ENCODE assay signal across 2 cellular contexts in the genomic region with DNA sequence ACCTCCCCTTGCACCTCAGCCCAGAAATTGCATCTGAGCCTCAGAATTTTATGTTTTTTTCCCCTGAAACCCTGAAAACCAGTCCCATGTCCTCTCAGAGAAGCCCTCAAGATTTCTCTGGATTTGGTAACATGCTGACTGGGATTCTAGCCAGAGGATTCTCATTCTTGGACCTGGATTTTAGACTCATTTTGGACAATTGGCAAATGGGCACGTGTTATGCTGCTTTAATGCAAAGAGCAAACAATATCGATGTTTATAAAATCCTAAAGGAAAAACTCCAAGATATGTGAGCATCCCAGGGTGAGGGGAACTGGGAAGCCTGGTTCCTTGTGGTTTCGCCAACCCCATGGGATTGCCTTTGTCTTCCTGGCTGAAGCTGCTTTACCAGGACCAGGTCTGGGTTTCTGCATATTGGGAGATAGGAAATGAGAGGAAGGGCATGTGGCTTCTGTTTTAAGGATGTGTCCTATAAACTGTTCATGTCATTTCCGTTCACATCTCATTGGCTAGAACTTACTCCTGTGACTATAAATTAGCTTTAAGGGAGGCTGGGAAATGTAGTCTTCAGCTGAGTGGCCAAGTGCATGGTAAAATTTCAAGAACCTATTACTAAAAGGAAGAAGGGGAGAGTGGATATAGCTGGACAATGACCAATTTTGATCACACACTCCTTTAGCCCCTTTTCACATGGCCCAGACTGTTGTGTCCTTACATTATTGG.
A peak's percentile ranks its signal among the peaks of the same experiment; 100 is the strongest.
TF ChIP-seq lines count a peak whose summit lies in the region.

No MANE protein-coding gene starts in this region.

TF ChIP-seq in HEK293, 187 proteins besides CTCF, POLR2A, EP300 and RAD21:
- TF ChIP-seq, protein P1, sequence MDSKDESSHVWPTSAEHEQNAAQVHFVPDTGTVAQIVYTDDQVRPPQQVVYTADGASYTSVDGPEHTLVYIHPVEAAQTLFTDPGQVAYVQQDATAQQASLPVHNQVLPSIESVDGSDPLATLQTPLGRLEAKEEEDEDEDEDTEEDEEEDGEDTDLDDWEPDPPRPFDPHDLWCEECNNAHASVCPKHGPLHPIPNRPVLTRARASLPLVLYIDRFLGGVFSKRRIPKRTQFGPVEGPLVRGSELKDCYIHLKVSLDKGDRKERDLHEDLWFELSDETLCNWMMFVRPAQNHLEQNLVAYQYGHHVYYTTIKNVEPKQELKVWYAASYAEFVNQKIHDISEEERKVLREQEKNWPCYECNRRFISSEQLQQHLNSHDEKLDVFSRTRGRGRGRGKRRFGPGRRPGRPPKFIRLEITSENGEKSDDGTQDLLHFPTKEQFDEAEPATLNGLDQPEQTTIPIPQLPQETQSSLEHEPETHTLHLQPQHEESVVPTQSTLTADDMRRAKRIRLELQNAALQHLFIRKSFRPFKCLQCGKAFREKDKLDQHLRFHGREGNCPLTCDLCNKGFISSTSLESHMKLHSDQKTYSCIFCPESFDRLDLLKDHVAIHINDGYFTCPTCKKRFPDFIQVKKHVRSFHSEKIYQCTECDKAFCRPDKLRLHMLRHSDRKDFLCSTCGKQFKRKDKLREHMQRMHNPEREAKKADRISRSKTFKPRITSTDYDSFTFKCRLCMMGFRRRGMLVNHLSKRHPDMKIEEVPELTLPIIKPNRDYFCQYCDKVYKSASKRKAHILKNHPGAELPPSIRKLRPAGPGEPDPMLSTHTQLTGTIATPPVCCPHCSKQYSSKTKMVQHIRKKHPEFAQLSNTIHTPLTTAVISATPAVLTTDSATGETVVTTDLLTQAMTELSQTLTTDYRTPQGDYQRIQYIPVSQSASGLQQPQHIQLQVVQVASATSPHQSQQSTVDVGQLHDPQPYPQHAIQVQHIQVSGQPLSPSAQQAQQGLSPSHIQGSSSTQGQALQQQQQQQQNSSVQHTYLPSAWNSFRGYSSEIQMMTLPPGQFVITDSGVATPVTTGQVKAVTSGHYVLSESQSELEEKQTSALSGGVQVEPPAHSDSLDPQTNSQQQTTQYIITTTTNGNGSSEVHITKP (tag by site-specific recombination; IDR thresholded peaks at IDR 0.05) = 0 out of 2 replicates have a peak, but pooled peaks have one; percentile 11
- no peak for TF ChIP-seq ZNF133 (tag by site-specific recombination; IDR thresholded peaks at IDR 0.05)

TF ChIP-seq in K562, 482 proteins besides CTCF, POLR2A, EP300 and RAD21 (continues in another document):
- TF ChIP-seq ARID1B (IDR thresholded peaks at IDR 0.05) (no peak), YBX1 (IDR thresholded peaks at IDR 0.05) (no peak), GABPB2 (CRISPR knock-in tag; conservative IDR thresholded peaks at IDR 0.05) (no peak), CSDE1 (IDR thresholded peaks at IDR 0.05) (no peak), XRCC3 (IDR thresholded peaks at IDR 0.05) (no peak), CREM (IDR thresholded peaks at IDR 0.05; ENCODE audit: low read depth) (0 out of 2 replicates have a peak, but pooled peaks have one; percentile 34), E2F3 (CRISPR knock-in tag; IDR thresholded peaks at IDR 0.05) (no peak), RAD51 (IDR thresholded peaks at IDR 0.05; ENCODE audit: borderline replicate concordance, low read depth) (no peak), HDAC3 (IDR thresholded peaks at IDR 0.05; ENCODE audit: borderline replicate concordance, partially characterized antibody) (no peak), LEF1 (IDR thresholded peaks at IDR 0.05) (no peak), NFATC3 (IDR thresholded peaks at IDR 0.05) (no peak), L3MBTL2 (IDR thresholded peaks at IDR 0.05) (peak; percentile 59; the same call in 1 of the 2 replicates), ZFP1 (CRISPR knock-in tag; IDR thresholded peaks at IDR 0.05) (no peak), HCFC1 (IDR thresholded peaks at IDR 0.05; ENCODE audit: low read depth, low read length) (peak; percentile 71), STAT5B (CRISPR knock-in tag; IDR thresholded peaks at IDR 0.05) (no peak), ZNF143 (CRISPR knock-in tag; IDR thresholded peaks at IDR 0.05) (peak; percentile 58; the same call in 1 of the 2 replicates), FOSL1 (tag; conservative IDR thresholded peaks at IDR 0.05) (no peak), ZNF507 (tag; conservative IDR thresholded peaks at IDR 0.05) (no peak), ZNF695 (CRISPR knock-in tag; IDR thresholded peaks at IDR 0.05) (no peak), NR2C2 (CRISPR knock-in tag; IDR thresholded peaks at IDR 0.05) (no peak), NR2C2 (tag; IDR thresholded peaks at IDR 0.05) (peak; percentile 45; the same call in 1 of the 2 replicates), MED1 (CRISPR knock-in tag; IDR thresholded peaks at IDR 0.05; ENCODE audit: borderline replicate concordance) (no peak), HLTF (IDR thresholded peaks at IDR 0.05) (no peak), NR2C1 (IDR thresholded peaks at IDR 0.05) (no peak), NR2C1 (tag; IDR thresholded peaks at IDR 0.05) (peak; percentile 31; the same call in 1 of the 2 replicates), RFX5 (IDR thresholded peaks at IDR 0.05; ENCODE audit: low read depth, low read length) (no peak), ZNF764 (CRISPR knock-in tag; IDR thresholded peaks at IDR 0.05; ENCODE audit: low read depth) (no peak), GABPA (tag; conservative IDR thresholded peaks at IDR 0.05; ENCODE audit: low read depth) (peak; percentile 67), CCNT2 (IDR thresholded peaks at IDR 0.05; ENCODE audit: borderline replicate concordance, extremely low read depth, insufficient read length, low read depth, low read length) (no peak)
- TF ChIP-seq, protein P2, sequence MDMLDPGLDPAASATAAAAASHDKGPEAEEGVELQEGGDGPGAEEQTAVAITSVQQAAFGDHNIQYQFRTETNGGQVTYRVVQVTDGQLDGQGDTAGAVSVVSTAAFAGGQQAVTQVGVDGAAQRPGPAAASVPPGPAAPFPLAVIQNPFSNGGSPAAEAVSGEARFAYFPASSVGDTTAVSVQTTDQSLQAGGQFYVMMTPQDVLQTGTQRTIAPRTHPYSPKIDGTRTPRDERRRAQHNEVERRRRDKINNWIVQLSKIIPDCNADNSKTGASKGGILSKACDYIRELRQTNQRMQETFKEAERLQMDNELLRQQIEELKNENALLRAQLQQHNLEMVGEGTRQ (CRISPR knock-in tag; IDR thresholded peaks at IDR 0.05) = 0 out of 2 replicates have a peak, but pooled peaks have one; percentile 8
- TF ChIP-seq, protein P3, sequence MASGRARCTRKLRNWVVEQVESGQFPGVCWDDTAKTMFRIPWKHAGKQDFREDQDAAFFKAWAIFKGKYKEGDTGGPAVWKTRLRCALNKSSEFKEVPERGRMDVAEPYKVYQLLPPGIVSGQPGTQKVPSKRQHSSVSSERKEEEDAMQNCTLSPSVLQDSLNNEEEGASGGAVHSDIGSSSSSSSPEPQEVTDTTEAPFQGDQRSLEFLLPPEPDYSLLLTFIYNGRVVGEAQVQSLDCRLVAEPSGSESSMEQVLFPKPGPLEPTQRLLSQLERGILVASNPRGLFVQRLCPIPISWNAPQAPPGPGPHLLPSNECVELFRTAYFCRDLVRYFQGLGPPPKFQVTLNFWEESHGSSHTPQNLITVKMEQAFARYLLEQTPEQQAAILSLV (tag; IDR thresholded peaks at IDR 0.05) = no peak
- TF ChIP-seq, protein P4, sequence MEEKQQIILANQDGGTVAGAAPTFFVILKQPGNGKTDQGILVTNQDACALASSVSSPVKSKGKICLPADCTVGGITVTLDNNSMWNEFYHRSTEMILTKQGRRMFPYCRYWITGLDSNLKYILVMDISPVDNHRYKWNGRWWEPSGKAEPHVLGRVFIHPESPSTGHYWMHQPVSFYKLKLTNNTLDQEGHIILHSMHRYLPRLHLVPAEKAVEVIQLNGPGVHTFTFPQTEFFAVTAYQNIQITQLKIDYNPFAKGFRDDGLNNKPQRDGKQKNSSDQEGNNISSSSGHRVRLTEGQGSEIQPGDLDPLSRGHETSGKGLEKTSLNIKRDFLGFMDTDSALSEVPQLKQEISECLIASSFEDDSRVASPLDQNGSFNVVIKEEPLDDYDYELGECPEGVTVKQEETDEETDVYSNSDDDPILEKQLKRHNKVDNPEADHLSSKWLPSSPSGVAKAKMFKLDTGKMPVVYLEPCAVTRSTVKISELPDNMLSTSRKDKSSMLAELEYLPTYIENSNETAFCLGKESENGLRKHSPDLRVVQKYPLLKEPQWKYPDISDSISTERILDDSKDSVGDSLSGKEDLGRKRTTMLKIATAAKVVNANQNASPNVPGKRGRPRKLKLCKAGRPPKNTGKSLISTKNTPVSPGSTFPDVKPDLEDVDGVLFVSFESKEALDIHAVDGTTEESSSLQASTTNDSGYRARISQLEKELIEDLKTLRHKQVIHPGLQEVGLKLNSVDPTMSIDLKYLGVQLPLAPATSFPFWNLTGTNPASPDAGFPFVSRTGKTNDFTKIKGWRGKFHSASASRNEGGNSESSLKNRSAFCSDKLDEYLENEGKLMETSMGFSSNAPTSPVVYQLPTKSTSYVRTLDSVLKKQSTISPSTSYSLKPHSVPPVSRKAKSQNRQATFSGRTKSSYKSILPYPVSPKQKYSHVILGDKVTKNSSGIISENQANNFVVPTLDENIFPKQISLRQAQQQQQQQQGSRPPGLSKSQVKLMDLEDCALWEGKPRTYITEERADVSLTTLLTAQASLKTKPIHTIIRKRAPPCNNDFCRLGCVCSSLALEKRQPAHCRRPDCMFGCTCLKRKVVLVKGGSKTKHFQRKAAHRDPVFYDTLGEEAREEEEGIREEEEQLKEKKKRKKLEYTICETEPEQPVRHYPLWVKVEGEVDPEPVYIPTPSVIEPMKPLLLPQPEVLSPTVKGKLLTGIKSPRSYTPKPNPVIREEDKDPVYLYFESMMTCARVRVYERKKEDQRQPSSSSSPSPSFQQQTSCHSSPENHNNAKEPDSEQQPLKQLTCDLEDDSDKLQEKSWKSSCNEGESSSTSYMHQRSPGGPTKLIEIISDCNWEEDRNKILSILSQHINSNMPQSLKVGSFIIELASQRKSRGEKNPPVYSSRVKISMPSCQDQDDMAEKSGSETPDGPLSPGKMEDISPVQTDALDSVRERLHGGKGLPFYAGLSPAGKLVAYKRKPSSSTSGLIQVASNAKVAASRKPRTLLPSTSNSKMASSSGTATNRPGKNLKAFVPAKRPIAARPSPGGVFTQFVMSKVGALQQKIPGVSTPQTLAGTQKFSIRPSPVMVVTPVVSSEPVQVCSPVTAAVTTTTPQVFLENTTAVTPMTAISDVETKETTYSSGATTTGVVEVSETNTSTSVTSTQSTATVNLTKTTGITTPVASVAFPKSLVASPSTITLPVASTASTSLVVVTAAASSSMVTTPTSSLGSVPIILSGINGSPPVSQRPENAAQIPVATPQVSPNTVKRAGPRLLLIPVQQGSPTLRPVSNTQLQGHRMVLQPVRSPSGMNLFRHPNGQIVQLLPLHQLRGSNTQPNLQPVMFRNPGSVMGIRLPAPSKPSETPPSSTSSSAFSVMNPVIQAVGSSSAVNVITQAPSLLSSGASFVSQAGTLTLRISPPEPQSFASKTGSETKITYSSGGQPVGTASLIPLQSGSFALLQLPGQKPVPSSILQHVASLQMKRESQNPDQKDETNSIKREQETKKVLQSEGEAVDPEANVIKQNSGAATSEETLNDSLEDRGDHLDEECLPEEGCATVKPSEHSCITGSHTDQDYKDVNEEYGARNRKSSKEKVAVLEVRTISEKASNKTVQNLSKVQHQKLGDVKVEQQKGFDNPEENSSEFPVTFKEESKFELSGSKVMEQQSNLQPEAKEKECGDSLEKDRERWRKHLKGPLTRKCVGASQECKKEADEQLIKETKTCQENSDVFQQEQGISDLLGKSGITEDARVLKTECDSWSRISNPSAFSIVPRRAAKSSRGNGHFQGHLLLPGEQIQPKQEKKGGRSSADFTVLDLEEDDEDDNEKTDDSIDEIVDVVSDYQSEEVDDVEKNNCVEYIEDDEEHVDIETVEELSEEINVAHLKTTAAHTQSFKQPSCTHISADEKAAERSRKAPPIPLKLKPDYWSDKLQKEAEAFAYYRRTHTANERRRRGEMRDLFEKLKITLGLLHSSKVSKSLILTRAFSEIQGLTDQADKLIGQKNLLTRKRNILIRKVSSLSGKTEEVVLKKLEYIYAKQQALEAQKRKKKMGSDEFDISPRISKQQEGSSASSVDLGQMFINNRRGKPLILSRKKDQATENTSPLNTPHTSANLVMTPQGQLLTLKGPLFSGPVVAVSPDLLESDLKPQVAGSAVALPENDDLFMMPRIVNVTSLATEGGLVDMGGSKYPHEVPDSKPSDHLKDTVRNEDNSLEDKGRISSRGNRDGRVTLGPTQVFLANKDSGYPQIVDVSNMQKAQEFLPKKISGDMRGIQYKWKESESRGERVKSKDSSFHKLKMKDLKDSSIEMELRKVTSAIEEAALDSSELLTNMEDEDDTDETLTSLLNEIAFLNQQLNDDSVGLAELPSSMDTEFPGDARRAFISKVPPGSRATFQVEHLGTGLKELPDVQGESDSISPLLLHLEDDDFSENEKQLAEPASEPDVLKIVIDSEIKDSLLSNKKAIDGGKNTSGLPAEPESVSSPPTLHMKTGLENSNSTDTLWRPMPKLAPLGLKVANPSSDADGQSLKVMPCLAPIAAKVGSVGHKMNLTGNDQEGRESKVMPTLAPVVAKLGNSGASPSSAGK (IDR thresholded peaks at IDR 0.05) = peak; percentile 42; the same call in 1 of the 2 replicates
- TF ChIP-seq, protein P5, sequence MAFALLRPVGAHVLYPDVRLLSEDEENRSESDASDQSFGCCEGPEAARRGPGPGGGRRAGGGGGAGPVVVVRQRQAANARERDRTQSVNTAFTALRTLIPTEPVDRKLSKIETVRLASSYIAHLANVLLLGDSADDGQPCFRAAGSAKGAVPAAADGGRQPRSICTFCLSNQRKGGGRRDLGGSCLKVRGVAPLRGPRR (CRISPR knock-in tag; IDR thresholded peaks at IDR 0.05) = no peak
- TF ChIP-seq, protein P6, sequence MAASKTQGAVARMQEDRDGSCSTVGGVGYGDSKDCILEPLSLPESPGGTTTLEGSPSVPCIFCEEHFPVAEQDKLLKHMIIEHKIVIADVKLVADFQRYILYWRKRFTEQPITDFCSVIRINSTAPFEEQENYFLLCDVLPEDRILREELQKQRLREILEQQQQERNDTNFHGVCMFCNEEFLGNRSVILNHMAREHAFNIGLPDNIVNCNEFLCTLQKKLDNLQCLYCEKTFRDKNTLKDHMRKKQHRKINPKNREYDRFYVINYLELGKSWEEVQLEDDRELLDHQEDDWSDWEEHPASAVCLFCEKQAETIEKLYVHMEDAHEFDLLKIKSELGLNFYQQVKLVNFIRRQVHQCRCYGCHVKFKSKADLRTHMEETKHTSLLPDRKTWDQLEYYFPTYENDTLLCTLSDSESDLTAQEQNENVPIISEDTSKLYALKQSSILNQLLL (CRISPR knock-in tag; IDR thresholded peaks at IDR 0.05; ENCODE audit: borderline replicate concordance) = no peak
- TF ChIP-seq, protein P7, sequence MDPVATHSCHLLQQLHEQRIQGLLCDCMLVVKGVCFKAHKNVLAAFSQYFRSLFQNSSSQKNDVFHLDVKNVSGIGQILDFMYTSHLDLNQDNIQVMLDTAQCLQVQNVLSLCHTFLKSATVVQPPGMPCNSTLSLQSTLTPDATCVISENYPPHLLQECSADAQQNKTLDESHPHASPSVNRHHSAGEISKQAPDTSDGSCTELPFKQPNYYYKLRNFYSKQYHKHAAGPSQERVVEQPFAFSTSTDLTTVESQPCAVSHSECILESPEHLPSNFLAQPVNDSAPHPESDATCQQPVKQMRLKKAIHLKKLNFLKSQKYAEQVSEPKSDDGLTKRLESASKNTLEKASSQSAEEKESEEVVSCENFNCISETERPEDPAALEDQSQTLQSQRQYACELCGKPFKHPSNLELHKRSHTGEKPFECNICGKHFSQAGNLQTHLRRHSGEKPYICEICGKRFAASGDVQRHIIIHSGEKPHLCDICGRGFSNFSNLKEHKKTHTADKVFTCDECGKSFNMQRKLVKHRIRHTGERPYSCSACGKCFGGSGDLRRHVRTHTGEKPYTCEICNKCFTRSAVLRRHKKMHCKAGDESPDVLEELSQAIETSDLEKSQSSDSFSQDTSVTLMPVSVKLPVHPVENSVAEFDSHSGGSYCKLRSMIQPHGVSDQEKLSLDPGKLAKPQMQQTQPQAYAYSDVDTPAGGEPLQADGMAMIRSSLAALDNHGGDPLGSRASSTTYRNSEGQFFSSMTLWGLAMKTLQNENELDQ (CRISPR knock-in tag; IDR thresholded peaks at IDR 0.05; ENCODE audit: borderline replicate concordance) = no peak
